Comparison of ENCODE assay signal across 24 cellular contexts in the genomic region with DNA sequence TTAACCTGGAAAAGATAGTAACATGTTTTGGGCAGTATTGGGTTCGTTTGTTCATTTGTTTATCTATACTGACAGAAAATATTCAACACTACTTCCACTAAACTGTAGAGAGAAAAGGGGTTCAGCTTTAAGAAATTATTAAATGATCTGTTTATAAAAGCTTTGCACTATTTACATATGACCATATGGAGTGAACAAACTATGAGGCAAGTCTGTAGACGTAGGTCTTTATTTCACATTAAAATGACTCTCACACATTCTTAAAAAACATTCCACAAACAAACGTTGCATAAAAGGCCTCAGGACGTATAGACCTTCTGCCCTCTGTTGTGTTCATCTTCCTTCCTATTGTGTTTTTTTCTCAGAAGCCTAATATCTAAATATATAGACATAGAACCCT.
DNase-seq lines count a peak whose midpoint lies in the region; ATAC-seq and TF ChIP-seq lines count a peak whose summit lies in the region.
"Had no signal": no experiment of that assay in that cellular context is flagged by ENCODE, and none has a peak within 500 bp of the region (broad histone marks: within the 10 kb centered on the region; RNA-seq: fewer than 3 reads in every experiment).

No MANE protein-coding gene starts in this region.

- H3K4me1 ChIP-seq in IMR-90 (ENCODE audit: control insufficient read depth, insufficient read depth, low read length) (0 out of 2 replicates have a peak, but pooled peaks cover 2% of the 10 kb centered on the region), spleen (no peaks in the 10 kb centered on the region)
- H3K4me1 ChIP-seq: BE2C, BLaER1 had no signal

- no peaks in the 10 kb centered on the region for H3K9me1 ChIP-seq in IMR-90 (ENCODE audit: insufficient read depth, low read length)

- H3K4me3 Mint-ChIP-seq in natural killer cell treated with Interleukin-12 subunit alpha and Interleukin-12 subunit beta and Interleukin-15 and Interleukin-18, amount 100 ng/mL, for 72 hours = no peak overlapping the region
- H3K4me3 Mint-ChIP-seq: CD14-positive monocyte; CD4-positive, alpha-beta memory T cell; CD4-positive, CD25-positive, alpha-beta regulatory T cell; CD8-positive, alpha-beta memory T cell had no signal

- in situ Hi-C loops in IMR-90 (cut with MboI; ENCODE audit: low sequenced_read_pairs) = no loop called here
- in situ Hi-C loops in KBM-7 (cut with MboI; ENCODE audit: low pct_unique_long_range_greater_than_20kb, low sequenced_read_pairs) = no loop called here

- ATAC-seq in IMR-90 (ENCODE audit: low read depth) (peak; percentile 72), HG03108 (IDR thresholded peaks at IDR 0.05; ENCODE audit: unreplicated experiment) (no peak)
- no peak for ATAC-seq in natural killer cell treated with Interleukin-12 subunit alpha and Interleukin-12 subunit beta and Interleukin-15 and Interleukin-18, amount 100 ng/mL, for 72 hours
- ATAC-seq: GM12878 had no signal

- no peak overlapping the region for H2BK120ac ChIP-seq in IMR-90 (ENCODE audit: low read depth, low read length)

- H4K91ac ChIP-seq in IMR-90 (ENCODE audit: insufficient read depth, low read depth, low read length) = no peak overlapping the region

- H2AFZ ChIP-seq in IMR-90 (replicated peaks; ENCODE audit: low read length, poor library complexity) = no peak overlapping the region

- TF ChIP-seq POLR2A in IMR-90 (IDR thresholded peaks at IDR 0.05; ENCODE audit: low read depth, low read length) = no peak
- TF ChIP-seq POLR2A in spleen (IDR thresholded peaks at IDR 0.05) = no peak

- H3K36me3 ChIP-seq in IMR-90 (ENCODE audit: control insufficient read depth, insufficient read depth, low read length) = no peaks in the 10 kb centered on the region
- H3K36me3 ChIP-seq in spleen = peaks cover 0 to 8% (median 0%) of the 10 kb centered on the region in 6 donors
- H3K36me3 ChIP-seq: BE2C, BLaER1 had no signal

- TF ChIP-seq RAD21 in IMR-90 (IDR thresholded peaks at IDR 0.05; ENCODE audit: low read length) = no peak

- DNase-seq in IMR-90 (peak; percentile 42), fibroblast of villous mesenchyme (ENCODE audit: low read depth) (peak; percentile 34), spleen (no peak), KBM-7 (no peak)
- DNase-seq in natural killer cell treated with Interleukin-12 subunit alpha and Interleukin-12 subunit beta and Interleukin-15 and Interleukin-18, amount 100 ng/mL, for 72 hours (ENCODE audit: low spot score) = no peak
- DNase-seq: 8988T; ACHN; BE2C; C1 segment of cervical spinal cord; CD4-positive, alpha-beta memory T cell; CD4-positive, CD25-positive, alpha-beta regulatory T cell; CD8-positive, alpha-beta memory T cell; COR-L47; DMS 273 treated with DMSO at 0.1 percent for 48 hours; DMS153; DMS53; DMS79; DND-41; EL; GDM1 had no signal

- no peaks in the 10 kb centered on the region for H3K9me3 Mint-ChIP-seq in natural killer cell treated with Interleukin-12 subunit alpha and Interleukin-12 subunit beta and Interleukin-15 and Interleukin-18, amount 100 ng/mL, for 72 hours
- H3K9me3 Mint-ChIP-seq: CD4-positive, alpha-beta memory T cell; CD4-positive, CD25-positive, alpha-beta regulatory T cell; CD8-positive, alpha-beta memory T cell had no signal

- dilution Hi-C loops in IMR-90 (cut with HindIII; ENCODE audit: low sequenced_read_pairs, unreplicated experiment) = no loop called here

- H4K8ac ChIP-seq in IMR-90 (ENCODE audit: low read depth in 2 of 2, low read length in 2 of 2) = no peak overlapping the region

- H3K14ac ChIP-seq in IMR-90 (replicated peaks; ENCODE audit: low read depth, low read length) = no peak overlapping the region

- H3K27ac ChIP-seq in IMR-90 (ENCODE audit: insufficient read depth, low read length) (peak overlapping the region; percentile 84; the same call in 1 of the 2 replicates), spleen (no peak overlapping the region)
- H3K27ac ChIP-seq: BLaER1 had no signal

- CTCF ChIA-PET in IMR-90 (lab: Yijun Ruan, JAX) = no interaction called here

- H3K4me2 ChIP-seq in IMR-90 (ENCODE audit: low read depth, low read length) = peak overlapping the region; percentile 3; the same call in 1 of the 2 replicates
- H3K4me2 ChIP-seq: BLaER1 had no signal

- no peak overlapping the region for H2BK15ac ChIP-seq in IMR-90 (ENCODE audit: low read depth, low read length)

- H2BK5ac ChIP-seq in IMR-90 (ENCODE audit: low read depth, low read length, poor library complexity, severe bottlenecking) = no peak overlapping the region

- no peaks in the 10 kb centered on the region for H3K27me3 Mint-ChIP-seq in natural killer cell treated with Interleukin-12 subunit alpha and Interleukin-12 subunit beta and Interleukin-15 and Interleukin-18, amount 100 ng/mL, for 72 hours
- H3K27me3 Mint-ChIP-seq: CD4-positive, alpha-beta memory T cell; CD4-positive, CD25-positive, alpha-beta regulatory T cell; CD8-positive, alpha-beta memory T cell had no signal

- peaks cover 9 to 16% of the 10 kb centered on the region in 2 donors for H3K4me1 Mint-ChIP-seq in natural killer cell treated with Interleukin-12 subunit alpha and Interleukin-12 subunit beta and Interleukin-15 and Interleukin-18, amount 100 ng/mL, for 72 hours (ENCODE audit: low read depth in 2 of 2)
- H3K4me1 Mint-ChIP-seq: CD14-positive monocyte; CD8-positive, alpha-beta memory T cell had no signal

- H3K36me3 Mint-ChIP-seq in natural killer cell treated with Interleukin-12 subunit alpha and Interleukin-12 subunit beta and Interleukin-15 and Interleukin-18, amount 100 ng/mL, for 72 hours = peaks cover 23% of the 10 kb centered on the region
- H3K36me3 Mint-ChIP-seq: CD14-positive monocyte had no signal

- no peaks in the 10 kb centered on the region for H3K9me3 ChIP-seq in IMR-90 (ENCODE audit: control insufficient read depth, insufficient read depth, low read length)
- H3K9me3 ChIP-seq in spleen = no peaks in the 10 kb centered on the region
- H3K9me3 ChIP-seq: BE2C, BLaER1 had no signal

- no peaks in the 10 kb centered on the region for H3K27me3 ChIP-seq in IMR-90 (ENCODE audit: control insufficient read depth, insufficient read depth, low read length)
- no peaks in the 10 kb centered on the region for H3K27me3 ChIP-seq in spleen (replicated peaks in 1 of 7)
- H3K27me3 ChIP-seq: BE2C, BLaER1 had no signal

- no peak overlapping the region for H3K23ac ChIP-seq in IMR-90 (ENCODE audit: low read depth, low read length)

- no peak overlapping the region; the same call in 1 of the 2 replicates for H3K18ac ChIP-seq in IMR-90 (ENCODE audit: low read depth, low read length)

- no peak overlapping the region for H3K9ac ChIP-seq in IMR-90 (ENCODE audit: low read depth, low read length)
- H3K9ac ChIP-seq: BLaER1 had no signal

- no peak overlapping the region for H2AK9ac ChIP-seq in IMR-90 (replicated peaks; ENCODE audit: low read depth, low read length, poor library complexity)

- no peak overlapping the region for H2BK20ac ChIP-seq in IMR-90 (ENCODE audit: low read depth, low read length)

- POLR2A ChIA-PET in IMR-90 (lab: Charles Lee; ENCODE audit: unreplicated experiment) = no interaction called here

- H3K79me1 ChIP-seq in IMR-90 (ENCODE audit: low read depth in 1 of 2, low read length in 2 of 2) = no peaks in the 10 kb centered on the region

- no peak overlapping the region for H4K5ac ChIP-seq in IMR-90 (ENCODE audit: low read depth, low read length)

- no peak overlapping the region for H3K56ac ChIP-seq in IMR-90 (ENCODE audit: extremely low read depth, insufficient read depth, low read length)

- no TSS peak for BruUV-seq in IMR-90 (replicated peaks; lab: Mats Ljungman, UMichigan)

- WGBS in IMR-90 (ENCODE audit: extremely low coverage in 2 of 2, insufficient read length in 1 of 2), 2 experiments = no CpG with 5 or more reads among the region's 4 CpGs
- WGBS in spleen, 5 donors = 72 to 86% (median 75%) methylated on average over 4 of the region's 4 CpGs

- H3K4me3 ChIP-seq in IMR-90 (ENCODE audit: insufficient read depth, low read depth, low read length) (no peak overlapping the region), fibroblast of villous mesenchyme (ENCODE audit: low read depth, low read length) (no peak overlapping the region), spleen (no peak overlapping the region)
- H3K4me3 ChIP-seq: BLaER1, GM12878 had no signal

- H3K27ac Mint-ChIP-seq in natural killer cell treated with Interleukin-12 subunit alpha and Interleukin-12 subunit beta and Interleukin-15 and Interleukin-18, amount 100 ng/mL, for 72 hours = peak overlapping the region; percentile 17 to 42
- H3K27ac Mint-ChIP-seq: CD14-positive monocyte; CD4-positive, CD25-positive, alpha-beta regulatory T cell; CD8-positive, alpha-beta memory T cell had no signal

- no peak overlapping the region for H3K4ac ChIP-seq in IMR-90 (ENCODE audit: low read depth, low read length)

- H4K20me1 ChIP-seq in IMR-90 (ENCODE audit: insufficient read depth, low read length) = no peaks in the 10 kb centered on the region
- H4K20me1 ChIP-seq: BLaER1 had no signal

- H2AK5ac ChIP-seq in IMR-90 (ENCODE audit: low read depth, low read length) = no peak overlapping the region

- intact Hi-C loops in IMR-90 (cut with micrococcal nuclease) (no loop called here), spleen (cut with DNase I; ENCODE audit: low total_unique reads) (no loop called here)

- TF ChIP-seq CTCF in IMR-90 (conservative IDR thresholded peaks at IDR 0.05; ENCODE audit: low read depth, low read length) (no peak), fibroblast of villous mesenchyme (IDR thresholded peaks at IDR 0.05; ENCODE audit: insufficient read depth, low read depth, low read length) (no peak), spleen (IDR thresholded peaks at IDR 0.05 in 8 of 11, conservative IDR thresholded peaks at IDR 0.05 in 3 of 11) (no peak)

TF ChIP-seq in IMR-90, 13 proteins besides CTCF, POLR2A, EP300 and RAD21:
- TF ChIP-seq MAFK (IDR thresholded peaks at IDR 0.05; ENCODE audit: low read depth, low read length) (no peak), MAZ (IDR thresholded peaks at IDR 0.05; ENCODE audit: borderline replicate concordance, low read depth, low read length) (no peak), FOS (IDR thresholded peaks at IDR 0.05; ENCODE audit: low read depth, low read length) (no peak), NFE2L2 (IDR thresholded peaks at IDR 0.05; ENCODE audit: low read depth, low read length) (no peak), RFX5 (IDR thresholded peaks at IDR 0.05; ENCODE audit: low read depth, low read length) (no peak)
TF ChIP-seq in IMR-90: peak in this region for 0.

Comparison
In these comparisons a context has a peak if more than half of its experiments do, and no peak if none do; other contexts are left out.
1. DNase-seq: peak in IMR-90 (single experiment) and fibroblast of villous mesenchyme (single experiment); none in natural killer cell treated with Interleukin-12 subunit alpha and Interleukin-12 subunit beta and Interleukin-15 and Interleukin-18, amount 100 ng/mL, for 72 hours (single experiment), spleen (single experiment) and KBM-7 (single experiment).